Comparison of ENCODE assay signal across 8 cellular contexts in the genomic region with DNA sequence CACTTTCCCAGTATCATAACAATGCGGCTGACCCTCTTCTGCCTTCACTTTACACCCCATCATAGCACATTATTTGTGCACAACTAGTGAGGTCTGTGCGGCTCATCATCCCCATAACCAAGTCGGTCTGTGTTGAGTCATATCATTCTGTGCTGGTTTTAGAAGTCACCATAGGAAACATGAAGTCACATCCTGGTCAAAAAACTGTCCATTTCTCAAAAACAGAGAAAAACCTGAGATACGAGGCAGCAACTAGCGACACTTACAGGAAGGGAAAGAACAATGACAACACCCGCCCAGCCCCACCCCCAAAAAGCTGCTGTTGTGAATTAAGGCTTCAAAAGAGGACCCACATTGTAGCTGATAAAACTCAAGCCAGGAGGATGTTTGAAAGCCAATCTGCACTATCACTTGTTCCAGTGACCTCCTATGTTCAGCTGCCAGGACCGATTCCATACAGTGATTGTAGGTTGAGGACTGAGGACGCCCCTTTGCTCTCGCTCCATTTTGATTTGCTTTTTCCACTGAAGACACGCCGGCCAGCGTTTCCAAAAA.
DNase-seq lines count a peak whose midpoint lies in the region; ATAC-seq and TF ChIP-seq lines count a peak whose summit lies in the region.

No MANE protein-coding gene starts in this region.

- no peak for TF ChIP-seq RAD21 in IMR-90 (IDR thresholded peaks at IDR 0.05; ENCODE audit: low read length)

- no peak overlapping the region for H2BK15ac ChIP-seq in IMR-90 (ENCODE audit: low read depth, low read length)

- peak overlapping the region; percentile 85 for H3K27ac Mint-ChIP-seq in activated naive CD8-positive, alpha-beta T cell treated with anti-CD3 and anti-CD28 coated beads, Interleukin-2, amount 10 ng/mL, durations not matched to agents 7 days and 5 days

- TF ChIP-seq CTCF in GM10248 (IDR thresholded peaks at IDR 0.05; ENCODE audit: control extremely low read depth, extremely low read depth, low read depth, missing control alignments) = peak; percentile 22
- no peak for TF ChIP-seq CTCF in IMR-90 (conservative IDR thresholded peaks at IDR 0.05; ENCODE audit: low read depth, low read length)
- TF ChIP-seq CTCF in testis (IDR thresholded peaks at IDR 0.05) = no peak

- peaks cover 30% of the 10 kb centered on the region for H3K4me1 Mint-ChIP-seq in activated naive CD8-positive, alpha-beta T cell treated with anti-CD3 and anti-CD28 coated beads, Interleukin-2, amount 10 ng/mL, durations not matched to agents 7 days and 5 days

- H3K4me3 Mint-ChIP-seq in activated naive CD8-positive, alpha-beta T cell treated with anti-CD3 and anti-CD28 coated beads, Interleukin-2, amount 10 ng/mL, durations not matched to agents 7 days and 5 days = peak overlapping the region; percentile 52

- peaks cover 4 to 16% of the 10 kb centered on the region in 2 experiments; a peak in 2 of 4 replicates for H3K79me1 ChIP-seq in IMR-90 (ENCODE audit: low read depth in 1 of 2, low read length in 2 of 2)

- H3K56ac ChIP-seq in IMR-90 (ENCODE audit: extremely low read depth, insufficient read depth, low read length) = no peak overlapping the region

- no peak overlapping the region for H2BK5ac ChIP-seq in IMR-90 (ENCODE audit: low read depth, low read length, poor library complexity, severe bottlenecking)

- H4K91ac ChIP-seq in IMR-90 (ENCODE audit: insufficient read depth, low read depth, low read length) = no peak overlapping the region

- in situ Hi-C loops in IMR-90 (cut with MboI; ENCODE audit: low sequenced_read_pairs) = no loop called here

- dilution Hi-C loops in IMR-90 (cut with HindIII; ENCODE audit: low sequenced_read_pairs, unreplicated experiment) = no loop called here

- H3K18ac ChIP-seq in IMR-90 (ENCODE audit: low read depth, low read length) = no peak overlapping the region

- 100% methylated on average over 4 of the region's 12 CpGs; no CpG with 5 or more reads in 1 of the 2 experiments for WGBS in IMR-90 (ENCODE audit: extremely low coverage in 2 of 2, insufficient read length in 1 of 2), 2 experiments
- WGBS in testis, 2 donors = 92 to 94% methylated on average over 12 of the region's 12 CpGs

- no peak overlapping the region for H3K27ac ChIP-seq in IMR-90 (ENCODE audit: insufficient read depth, low read length)
- peak overlapping the region; percentile 0 for H3K27ac ChIP-seq in skeletal muscle tissue (ENCODE audit: low read depth, low read length)
- H3K27ac ChIP-seq in testis = no peak overlapping the region

- H4K20me1 ChIP-seq in IMR-90 (ENCODE audit: insufficient read depth, low read length) = no peaks in the 10 kb centered on the region; the same call in 1 of the 2 replicates

- H2BK120ac ChIP-seq in IMR-90 (ENCODE audit: low read depth, low read length) = no peak overlapping the region

- no peak overlapping the region for H4K5ac ChIP-seq in IMR-90 (ENCODE audit: low read depth, low read length)

- BruUV-seq in IMR-90 (replicated peaks; lab: Mats Ljungman, UMichigan) = no TSS peak

- no peaks in the 10 kb centered on the region for H3K27me3 ChIP-seq in IMR-90 (ENCODE audit: control insufficient read depth, insufficient read depth, low read length)
- no peaks in the 10 kb centered on the region for H3K27me3 ChIP-seq in skeletal muscle tissue (ENCODE audit: control insufficient read depth in 3 of 3, insufficient read depth in 3 of 3, low read length in 3 of 3)
- H3K27me3 ChIP-seq in testis = no peaks in the 10 kb centered on the region

- H3K36me3 ChIP-seq in IMR-90 (ENCODE audit: control insufficient read depth, insufficient read depth, low read length) (peaks cover 17% of the 10 kb centered on the region), skeletal muscle tissue (ENCODE audit: control insufficient read depth in 3 of 3, insufficient read depth in 3 of 3, low read length in 3 of 3) (peaks cover 20 to 27% (median 26%) of the 10 kb centered on the region in 3 donors), testis (ENCODE audit: low read depth, missing control alignments) (no peaks in the 10 kb centered on the region)

- H3K23ac ChIP-seq in IMR-90 (ENCODE audit: low read depth, low read length) = no peak overlapping the region

- H3K27me3 Mint-ChIP-seq in activated naive CD8-positive, alpha-beta T cell treated with anti-CD3 and anti-CD28 coated beads, Interleukin-2, amount 10 ng/mL, durations not matched to agents 7 days and 5 days = no peaks in the 10 kb centered on the region

- H3K4me1 ChIP-seq in IMR-90 (ENCODE audit: control insufficient read depth, insufficient read depth, low read length) = no peaks in the 10 kb centered on the region
- peaks cover 0 to 3% (median 0%) of the 10 kb centered on the region in 3 donors for H3K4me1 ChIP-seq in skeletal muscle tissue (ENCODE audit: control insufficient read depth in 3 of 3, insufficient read depth in 3 of 3, low read length in 3 of 3)
- H3K4me1 ChIP-seq in testis = no peaks in the 10 kb centered on the region

- intact Hi-C loops in IMR-90 (cut with micrococcal nuclease) (no loop called here), testis (cut with DNase I; ENCODE audit: low total_unique reads) (no loop called here)

- no peak overlapping the region for H3K9ac ChIP-seq in IMR-90 (ENCODE audit: low read depth, low read length)
- no peak overlapping the region for H3K9ac ChIP-seq in skeletal muscle tissue (ENCODE audit: low read depth in 1 of 3, low read length in 3 of 3)

- POLR2A ChIA-PET in GM10248 (lab: Yijun Ruan, JAX) = interaction anchor here (0.6 to 2.0 kb wide), 3 partner anchors 9 to 725 kb away, joined by 5 to 10 read pairs (median 6); no protein-coding TSS in a partner anchor
- POLR2A ChIA-PET in IMR-90 (lab: Charles Lee; ENCODE audit: unreplicated experiment) = no interaction called here
- POLR2A ChIA-PET in activated naive CD8-positive, alpha-beta T cell treated with anti-CD3 and anti-CD28 coated beads, Interleukin-2, amount 10 ng/mL, durations not matched to agents 7 days and 5 days (lab: Charles Lee) = interaction anchor here (1.2 to 4.0 kb wide), 8 partner anchors 9 to 261 kb away, joined by 3 to 15 read pairs (median 8); a partner anchor contains a TSS

- DNase-seq in GM10248 (ENCODE audit: extremely low spot score) (peak; percentile 83), IMR-90 (peak; percentile 43), NCI-H2029 (lab: John Stamatoyannopoulos, UW) (no peak), testis (no peak), OCI-M1 (lab: John Stamatoyannopoulos, UW) (no peak)
- DNase-seq in activated naive CD8-positive, alpha-beta T cell treated with anti-CD3 and anti-CD28 coated beads, Interleukin-2, amount 10 ng/mL, durations not matched to agents 7 days and 5 days = no peak

- H3K14ac ChIP-seq in IMR-90 (replicated peaks; ENCODE audit: low read depth, low read length) = no peak overlapping the region

- H2AK9ac ChIP-seq in IMR-90 (replicated peaks; ENCODE audit: low read depth, low read length, poor library complexity) = no peak overlapping the region

- peaks cover 60% of the 10 kb centered on the region for H3K36me3 Mint-ChIP-seq in activated naive CD8-positive, alpha-beta T cell treated with anti-CD3 and anti-CD28 coated beads, Interleukin-2, amount 10 ng/mL, durations not matched to agents 7 days and 5 days

- H3K9me3 ChIP-seq in IMR-90 (ENCODE audit: control insufficient read depth, insufficient read depth, low read length) = no peaks in the 10 kb centered on the region
- no peaks in the 10 kb centered on the region for H3K9me3 ChIP-seq in skeletal muscle tissue (ENCODE audit: control insufficient read depth in 3 of 3, low read length in 3 of 3)
- H3K9me3 ChIP-seq in testis = no peaks in the 10 kb centered on the region

- CTCF ChIA-PET in GM10248 (lab: Yijun Ruan, JAX) (interaction anchor here (0.6 to 4.3 kb wide), 9 partner anchors 10 to 189 kb away, joined by 3 to 34 read pairs (median 6); no protein-coding TSS in a partner anchor), IMR-90 (lab: Yijun Ruan, JAX) (no interaction called here)

- no peaks in the 10 kb centered on the region for H3K9me3 Mint-ChIP-seq in activated naive CD8-positive, alpha-beta T cell treated with anti-CD3 and anti-CD28 coated beads, Interleukin-2, amount 10 ng/mL, durations not matched to agents 7 days and 5 days

- no peak overlapping the region for H2AK5ac ChIP-seq in IMR-90 (ENCODE audit: low read depth, low read length)

- peaks cover 3% of the 10 kb centered on the region; the same call in 1 of the 2 replicates for H3K9me1 ChIP-seq in IMR-90 (ENCODE audit: insufficient read depth, low read length)

- H2BK20ac ChIP-seq in IMR-90 (ENCODE audit: low read depth, low read length) = no peak overlapping the region

- ATAC-seq in GM21390 (IDR thresholded peaks at IDR 0.05; ENCODE audit: unreplicated experiment) (peak; percentile 90), IMR-90 (ENCODE audit: low read depth) (no peak; the same call in 1 of the 2 replicates)
- peak; percentile 92 for ATAC-seq in activated naive CD8-positive, alpha-beta T cell treated with anti-CD3 and anti-CD28 coated beads, Interleukin-2, amount 10 ng/mL, durations not matched to agents 7 days and 5 days (ENCODE audit: low read depth)

- H4K8ac ChIP-seq in IMR-90 (ENCODE audit: low read depth in 2 of 2, low read length in 2 of 2) = no peak overlapping the region

- H3K4ac ChIP-seq in IMR-90 (ENCODE audit: low read depth, low read length) = no peak overlapping the region

- no peak overlapping the region for H3K4me3 ChIP-seq in IMR-90 (ENCODE audit: insufficient read depth, low read depth, low read length)
- no peak overlapping the region for H3K4me3 ChIP-seq in skeletal muscle tissue (ENCODE audit: low read length in 3 of 3)
- H3K4me3 ChIP-seq in testis = no peak overlapping the region

- TF ChIP-seq POLR2A in IMR-90 (IDR thresholded peaks at IDR 0.05; ENCODE audit: low read depth, low read length) (no peak), testis (IDR thresholded peaks at IDR 0.05) (no peak)

- no peak overlapping the region for H2AFZ ChIP-seq in IMR-90 (replicated peaks; ENCODE audit: low read length, poor library complexity)

- no peak overlapping the region for H3K4me2 ChIP-seq in IMR-90 (ENCODE audit: low read depth, low read length)

TF ChIP-seq in IMR-90, 13 proteins besides CTCF, POLR2A, EP300 and RAD21 (continues in another document):
- TF ChIP-seq NFE2L2 (IDR thresholded peaks at IDR 0.05; ENCODE audit: low read depth, low read length) (no peak), CHD1 (IDR thresholded peaks at IDR 0.05; ENCODE audit: low read depth, low read length) (no peak), MXI1 (IDR thresholded peaks at IDR 0.05; ENCODE audit: borderline replicate concordance, low read depth, low read length) (no peak), MAZ (IDR thresholded peaks at IDR 0.05; ENCODE audit: borderline replicate concordance, low read depth, low read length) (no peak)
- TF ChIP-seq, protein P1, sequence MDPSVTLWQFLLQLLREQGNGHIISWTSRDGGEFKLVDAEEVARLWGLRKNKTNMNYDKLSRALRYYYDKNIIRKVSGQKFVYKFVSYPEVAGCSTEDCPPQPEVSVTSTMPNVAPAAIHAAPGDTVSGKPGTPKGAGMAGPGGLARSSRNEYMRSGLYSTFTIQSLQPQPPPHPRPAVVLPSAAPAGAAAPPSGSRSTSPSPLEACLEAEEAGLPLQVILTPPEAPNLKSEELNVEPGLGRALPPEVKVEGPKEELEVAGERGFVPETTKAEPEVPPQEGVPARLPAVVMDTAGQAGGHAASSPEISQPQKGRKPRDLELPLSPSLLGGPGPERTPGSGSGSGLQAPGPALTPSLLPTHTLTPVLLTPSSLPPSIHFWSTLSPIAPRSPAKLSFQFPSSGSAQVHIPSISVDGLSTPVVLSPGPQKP (IDR thresholded peaks at IDR 0.05; ENCODE audit: borderline replicate concordance, low read depth, low read length) = no peak

Comparison
In these comparisons a context has a peak if more than half of its experiments do, and no peak if none do; other contexts are left out.
1. DNase-seq: peak in GM10248 (single experiment) and IMR-90 (single experiment); none in activated naive CD8-positive, alpha-beta T cell treated with anti-CD3 and anti-CD28 coated beads, Interleukin-2, amount 10 ng/mL, durations not matched to agents 7 days and 5 days (single experiment), NCI-H2029 (single experiment), testis (single experiment) and OCI-M1 (single experiment).